Comparison of ENCODE assay signal across 10 cellular contexts in genomic region chrX:48694776-48695523, GRCh38. TPM values are rescaled to one million over a fixed set of nuclear protein-coding genes. Genes with fewer than 3 reads are reported as not detected.
DNase-seq lines count a peak whose midpoint lies in the region; ATAC-seq and TF ChIP-seq lines count a peak whose summit lies in the region.
"Had no signal": no experiment of that assay in that cellular context is flagged by ENCODE, and none has a peak within 500 bp of the region (broad histone marks: within the 10 kb centered on the region; RNA-seq: fewer than 3 reads in every experiment).

No MANE protein-coding gene starts in this region.

- H3K27me3 ChIP-seq in OCI-LY1 (ENCODE audit: insufficient read depth, low read length) (no peaks in the 10 kb centered on the region), dorsolateral prefrontal cortex (peaks cover 0 to 43% (median 9%) of the 10 kb centered on the region in 45 donors), mesendoderm (ENCODE audit: insufficient read depth, low read length, poor library complexity) (no peaks in the 10 kb centered on the region)

- H3K9ac ChIP-seq in OCI-LY1 (ENCODE audit: low read length) (peak overlapping the region; percentile 90; the same call in 1 of the 2 replicates), mesendoderm (ENCODE audit: low read length) (no peak overlapping the region)

- H3K27ac ChIP-seq in OCI-LY1 (ENCODE audit: low read depth, low read length, poor library complexity, severe bottlenecking) (no peak overlapping the region), dorsolateral prefrontal cortex (peak overlapping the region in 41 of 59 donors; percentile 9 to 96 (median 91)), mesendoderm (ENCODE audit: low read depth, low read length) (no peak overlapping the region)

- H3K4me2 ChIP-seq in OCI-LY1 (ENCODE audit: low read length) (peak overlapping the region; percentile 94; the same call in 1 of the 2 replicates), mesendoderm (ENCODE audit: low read length) (no peak overlapping the region)

- H3K4ac ChIP-seq in mesendoderm (ENCODE audit: low read depth, low read length) = no peak overlapping the region

- H2BK15ac ChIP-seq in mesendoderm (replicated peaks; ENCODE audit: low read depth) = no peak overlapping the region

- H3K4me3 ChIP-seq in OCI-LY1 (ENCODE audit: low read depth, low read length, poor library complexity, severe bottlenecking) = peak overlapping the region; percentile 94
- H3K4me3 ChIP-seq in dorsolateral prefrontal cortex = peak overlapping the region in 36 of 59 donors; percentile 42 to 75 (median 64)
- H3K4me3 ChIP-seq in mesendoderm (ENCODE audit: low read length) = no peak overlapping the region

- H3K9me2 ChIP-seq in OCI-LY1 (ENCODE audit: low read depth, low read length) = no peaks in the 10 kb centered on the region

- intact Hi-C loops in activated CD4-positive, alpha-beta T cell treated with anti-CD3 and anti-CD28 coated beads, Interleukin-2, amount 10 ng/mL, durations not matched to agents 24 days and 14 days (cut with micrococcal nuclease) = loop anchor here (5.0 kb wide), 1 partner anchor 42 kb away; no protein-coding TSS in a partner anchor
- intact Hi-C loops in dorsolateral prefrontal cortex (cut with DNase I) = loop anchor here (2.0 to 10.0 kb wide), 3 partner anchors 18 to 110 kb away; partner anchors contain the start of gene HDAC6 (in 1 of the 2)

- TF ChIP-seq CTCF in OCI-LY1 (IDR thresholded peaks at IDR 0.05; ENCODE audit: low read length) = no peak
- no peak for TF ChIP-seq CTCF in dorsolateral prefrontal cortex (IDR thresholded peaks at IDR 0.05 in 54 of 56, conservative IDR thresholded peaks at IDR 0.05 in 2 of 56; ENCODE audit: low read depth in 1 of 56, partially characterized antibody in 56 of 56)

- no peak overlapping the region for H3K18ac ChIP-seq in mesendoderm (ENCODE audit: low read length)

- no peaks in the 10 kb centered on the region for H3F3A ChIP-seq in OCI-LY1 (ENCODE audit: insufficient read depth, low read length)

- H3K23ac ChIP-seq in mesendoderm (ENCODE audit: low read length) = no peak overlapping the region

- H3K4me1 Mint-ChIP-seq in activated CD4-positive, alpha-beta T cell treated with anti-CD3 and anti-CD28 coated beads, Interleukin-2, amount 10 ng/mL, durations not matched to agents 24 days and 14 days = peaks cover 25% of the 10 kb centered on the region

- H3K79me1 ChIP-seq in mesendoderm (ENCODE audit: low read length) = no peaks in the 10 kb centered on the region

- H3K36me3 Mint-ChIP-seq in activated CD4-positive, alpha-beta T cell treated with anti-CD3 and anti-CD28 coated beads, Interleukin-2, amount 10 ng/mL, durations not matched to agents 24 days and 14 days (ENCODE audit: low read depth) = peaks cover 23% of the 10 kb centered on the region

- peaks cover 20% of the 10 kb centered on the region for H3K4me1 ChIP-seq in OCI-LY1 (ENCODE audit: insufficient read depth, low read length, severe bottlenecking)
- no peaks in the 10 kb centered on the region for H3K4me1 ChIP-seq in mesendoderm (ENCODE audit: control insufficient read depth, low read depth, low read length)

- no peak overlapping the region for H2BK120ac ChIP-seq in mesendoderm (ENCODE audit: low read depth, low read length)

- ATAC-seq in HG02588 (IDR thresholded peaks at IDR 0.05; ENCODE audit: unreplicated experiment) = no peak

- DNase-seq in activated CD4-positive, alpha-beta T cell treated with anti-CD3 and anti-CD28 coated beads, Interleukin-2, amount 10 ng/mL, durations not matched to agents 24 days and 14 days = no peak
- DNase-seq in activated CD4-positive, alpha-beta T cell treated with anti-CD3 and anti-CD28 coated beads for 4 hours = no peak
- DNase-seq in dorsolateral prefrontal cortex (no peak), retina (peak; percentile 45), middle frontal gyrus (ENCODE audit: extremely low spot score, low spot score) (no peak), mesendoderm (no peak)
- DNase-seq: NCI-H1436 treated with DMSO at 0.1 percent for 48 hours had no signal

- H3K27me3 Mint-ChIP-seq in activated CD4-positive, alpha-beta T cell treated with anti-CD3 and anti-CD28 coated beads, Interleukin-2, amount 10 ng/mL, durations not matched to agents 24 days and 14 days = no peaks in the 10 kb centered on the region

- H4K20me1 ChIP-seq in OCI-LY1 (ENCODE audit: insufficient read depth, low read length) = no peaks in the 10 kb centered on the region

- peak overlapping the region; percentile 93 for H3K4me3 Mint-ChIP-seq in activated CD4-positive, alpha-beta T cell treated with anti-CD3 and anti-CD28 coated beads, Interleukin-2, amount 10 ng/mL, durations not matched to agents 24 days and 14 days

- no peak overlapping the region for H2BK5ac ChIP-seq in mesendoderm (ENCODE audit: low read length)

- peak overlapping the region; percentile 98 for H3K27ac Mint-ChIP-seq in activated CD4-positive, alpha-beta T cell treated with anti-CD3 and anti-CD28 coated beads, Interleukin-2, amount 10 ng/mL, durations not matched to agents 24 days and 14 days

- no CpG with 5 or more reads among the region's 14 CpGs for whole genome bisulfite sequencing in mesendoderm (ENCODE audit: extremely low coverage, insufficient coverage, low lambda C conversion rate)

- H2AK5ac ChIP-seq in mesendoderm (ENCODE audit: low read length) = no peak overlapping the region

- H2AFZ ChIP-seq in OCI-LY1 (ENCODE audit: low read length) = no peak overlapping the region

- H3K79me2 ChIP-seq in OCI-LY1 (ENCODE audit: insufficient read depth, low read length) (peaks cover 7% of the 10 kb centered on the region; the same call in 1 of the 2 replicates), mesendoderm (ENCODE audit: control insufficient read depth, insufficient read depth, low read length) (no peaks in the 10 kb centered on the region)

- no peak overlapping the region for H4K5ac ChIP-seq in mesendoderm (ENCODE audit: low read length)

- H3K56ac ChIP-seq in mesendoderm (ENCODE audit: low read length) = no peak overlapping the region

- H3K9me3 ChIP-seq in OCI-LY1 (ENCODE audit: low read length) = no peaks in the 10 kb centered on the region

- H3K9me3 Mint-ChIP-seq in activated CD4-positive, alpha-beta T cell treated with anti-CD3 and anti-CD28 coated beads, Interleukin-2, amount 10 ng/mL, durations not matched to agents 24 days and 14 days = no peaks in the 10 kb centered on the region

- H3K36me3 ChIP-seq in OCI-LY1 (ENCODE audit: insufficient read depth, low read length) (peaks cover 27% of the 10 kb centered on the region), mesendoderm (ENCODE audit: control insufficient read depth, insufficient read depth, low read length) (no peaks in the 10 kb centered on the region)

- H4K8ac ChIP-seq in mesendoderm (ENCODE audit: low read depth, low read length) = no peak overlapping the region

RNA-seq across cellular contexts. Expression of gene SUV39H1, which starts 1.6 kb away (rescaled TPM):
- total RNA-seq in activated CD4-positive, alpha-beta T cell treated with anti-CD3 and anti-CD28 coated beads, Interleukin-2, amount 10 ng/mL, durations not matched to agents 24 days and 14 days = 27.6 and 32.2 TPM in 2 replicates
- 10 to 100 TPM in 3 of 120 experiments, 1 to 10 TPM in 117; 2.4 to 11.8 (median 6.3) TPM for total RNA-seq in dorsolateral prefrontal cortex
- 9.0 TPM for polyA plus RNA-seq in mesendoderm (2013, experiment 1 of 2)
- polyA plus RNA-seq in mesendoderm (2013, experiment 2 of 2) = 8.4 TPM

RNA-seq across cellular contexts. Expression of gene WAS, which starts 11.4 kb away (rescaled TPM):
- total RNA-seq in activated CD4-positive, alpha-beta T cell treated with anti-CD3 and anti-CD28 coated beads, Interleukin-2, amount 10 ng/mL, durations not matched to agents 24 days and 14 days = 99.0 and 104 TPM in 2 replicates
- 10 to 100 TPM in 13 of 120 experiments, 1 to 10 TPM in 107; 1.6 to 19.4 (median 5.3) TPM for total RNA-seq in dorsolateral prefrontal cortex
- polyA plus RNA-seq in mesendoderm (2013, experiment 1 of 2) = 0.14 TPM
- polyA plus RNA-seq in mesendoderm (2013, experiment 2 of 2) = 0.28 TPM
- total RNA-seq: epithelial cell of proximal tubule had no signal

Comparison
In these comparisons a context has a peak if more than half of its experiments do, and no peak if none do; other contexts are left out.
1. H3K27ac ChIP-seq: peak in dorsolateral prefrontal cortex (41 of 59); none in OCI-LY1 (single experiment) and mesendoderm (single experiment).